8 cellular contexts compared by ENCODE assay signal in the genomic region with DNA sequence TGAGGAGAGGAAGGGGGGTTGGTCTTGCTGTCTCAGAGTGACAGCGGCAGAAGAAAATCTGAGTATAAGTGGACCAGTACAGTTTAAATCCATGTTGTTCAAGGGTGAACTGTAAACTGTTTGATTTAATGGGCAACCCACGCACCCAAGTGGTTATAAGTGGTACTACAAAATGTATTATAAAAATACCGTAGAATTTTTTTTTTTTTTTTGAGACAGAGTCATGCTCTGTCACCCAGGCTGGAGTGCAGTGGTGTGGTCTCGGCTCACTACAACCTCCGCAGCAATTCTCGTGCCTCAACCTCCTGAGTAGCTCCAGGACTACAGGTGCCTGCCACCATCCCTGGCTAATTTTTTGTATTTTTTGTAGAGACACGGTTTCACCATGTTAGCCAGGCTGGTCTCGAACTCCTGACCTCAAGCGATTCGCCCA.
A peak's percentile ranks its signal among the peaks of the same experiment; 100 is the strongest.
DNase-seq lines count a peak whose midpoint lies in the region; ATAC-seq and TF ChIP-seq lines count a peak whose summit lies in the region.

No MANE protein-coding gene starts in this region.

- peaks cover 10% of the 10 kb centered on the region for H3K36me3 Mint-ChIP-seq in activated naive CD8-positive, alpha-beta T cell

- no peaks in the 10 kb centered on the region for H3K9me3 Mint-ChIP-seq in activated naive CD8-positive, alpha-beta T cell (ENCODE audit: low read depth)

- H3K27ac Mint-ChIP-seq in activated naive CD8-positive, alpha-beta T cell: peak overlapping the region; percentile 34

- no peak for ATAC-seq in HG03280 (IDR thresholded peaks at IDR 0.05; ENCODE audit: unreplicated experiment)

- peak overlapping the region; percentile 57 for H3K4me3 Mint-ChIP-seq in activated naive CD8-positive, alpha-beta T cell

- TF ChIP-seq EP300 in Ishikawa (IDR thresholded peaks at IDR 0.05; ENCODE audit: borderline replicate concordance): no peak

- TF ChIP-seq RAD21 in Ishikawa (IDR thresholded peaks at IDR 0.05; ENCODE audit: low read depth): peak; percentile 56

- DNase-seq in DMS153 treated with DMSO at 0.1 percent for 48 hours (lab: John Stamatoyannopoulos, UW; ENCODE audit: unreplicated experiment) (peak; percentile 6), OCI-M1 (lab: John Stamatoyannopoulos, UW) (peak; percentile 87), hepatic stellate cell (ENCODE audit: low spot score) (peak; percentile 32), NCI-H226 (no peak)
- DNase-seq in stimulated activated CD4-positive, alpha-beta T cell treated with anti-CD3 and anti-CD28 coated beads, Interleukin-2, amount 100 ng/mL, for 24 hours: peak; percentile 15 to 33

- no peaks in the 10 kb centered on the region for H3K27me3 Mint-ChIP-seq in activated naive CD8-positive, alpha-beta T cell

- H3K4me1 Mint-ChIP-seq in activated naive CD8-positive, alpha-beta T cell (ENCODE audit: low read depth): peaks cover 31% of the 10 kb centered on the region

TF ChIP-seq in Ishikawa, 13 proteins besides CTCF, POLR2A, EP300 and RAD21:
- TF ChIP-seq EGR1 (IDR thresholded peaks at IDR 0.05) (no peak), YY1 (IDR thresholded peaks at IDR 0.05; ENCODE audit: low read depth) (no peak), TCF12 (IDR thresholded peaks at IDR 0.05; ENCODE audit: low read depth) (no peak), NFIC (IDR thresholded peaks at IDR 0.05) (no peak), CEBPB (IDR thresholded peaks at IDR 0.05) (no peak), ZBTB7A (IDR thresholded peaks at IDR 0.05; ENCODE audit: low read depth) (no peak), TAF1 (IDR thresholded peaks at IDR 0.05; ENCODE audit: low read depth) (no peak), TEAD4 (IDR thresholded peaks at IDR 0.05) (no peak), CREB1 (IDR thresholded peaks at IDR 0.05; ENCODE audit: low read depth) (no peak), FOXM1 (IDR thresholded peaks at IDR 0.05; ENCODE audit: borderline replicate concordance, low read depth) (no peak)
- TF ChIP-seq, protein P1, sequence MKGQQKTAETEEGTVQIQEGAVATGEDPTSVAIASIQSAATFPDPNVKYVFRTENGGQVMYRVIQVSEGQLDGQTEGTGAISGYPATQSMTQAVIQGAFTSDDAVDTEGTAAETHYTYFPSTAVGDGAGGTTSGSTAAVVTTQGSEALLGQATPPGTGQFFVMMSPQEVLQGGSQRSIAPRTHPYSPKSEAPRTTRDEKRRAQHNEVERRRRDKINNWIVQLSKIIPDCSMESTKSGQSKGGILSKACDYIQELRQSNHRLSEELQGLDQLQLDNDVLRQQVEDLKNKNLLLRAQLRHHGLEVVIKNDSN (IDR thresholded peaks at IDR 0.05): no peak
- TF ChIP-seq, protein P2, sequence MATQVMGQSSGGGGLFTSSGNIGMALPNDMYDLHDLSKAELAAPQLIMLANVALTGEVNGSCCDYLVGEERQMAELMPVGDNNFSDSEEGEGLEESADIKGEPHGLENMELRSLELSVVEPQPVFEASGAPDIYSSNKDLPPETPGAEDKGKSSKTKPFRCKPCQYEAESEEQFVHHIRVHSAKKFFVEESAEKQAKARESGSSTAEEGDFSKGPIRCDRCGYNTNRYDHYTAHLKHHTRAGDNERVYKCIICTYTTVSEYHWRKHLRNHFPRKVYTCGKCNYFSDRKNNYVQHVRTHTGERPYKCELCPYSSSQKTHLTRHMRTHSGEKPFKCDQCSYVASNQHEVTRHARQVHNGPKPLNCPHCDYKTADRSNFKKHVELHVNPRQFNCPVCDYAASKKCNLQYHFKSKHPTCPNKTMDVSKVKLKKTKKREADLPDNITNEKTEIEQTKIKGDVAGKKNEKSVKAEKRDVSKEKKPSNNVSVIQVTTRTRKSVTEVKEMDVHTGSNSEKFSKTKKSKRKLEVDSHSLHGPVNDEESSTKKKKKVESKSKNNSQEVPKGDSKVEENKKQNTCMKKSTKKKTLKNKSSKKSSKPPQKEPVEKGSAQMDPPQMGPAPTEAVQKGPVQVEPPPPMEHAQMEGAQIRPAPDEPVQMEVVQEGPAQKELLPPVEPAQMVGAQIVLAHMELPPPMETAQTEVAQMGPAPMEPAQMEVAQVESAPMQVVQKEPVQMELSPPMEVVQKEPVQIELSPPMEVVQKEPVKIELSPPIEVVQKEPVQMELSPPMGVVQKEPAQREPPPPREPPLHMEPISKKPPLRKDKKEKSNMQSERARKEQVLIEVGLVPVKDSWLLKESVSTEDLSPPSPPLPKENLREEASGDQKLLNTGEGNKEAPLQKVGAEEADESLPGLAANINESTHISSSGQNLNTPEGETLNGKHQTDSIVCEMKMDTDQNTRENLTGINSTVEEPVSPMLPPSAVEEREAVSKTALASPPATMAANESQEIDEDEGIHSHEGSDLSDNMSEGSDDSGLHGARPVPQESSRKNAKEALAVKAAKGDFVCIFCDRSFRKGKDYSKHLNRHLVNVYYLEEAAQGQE (IDR thresholded peaks at IDR 0.05; ENCODE audit: low read depth): no peak
- TF ChIP-seq, protein P3, sequence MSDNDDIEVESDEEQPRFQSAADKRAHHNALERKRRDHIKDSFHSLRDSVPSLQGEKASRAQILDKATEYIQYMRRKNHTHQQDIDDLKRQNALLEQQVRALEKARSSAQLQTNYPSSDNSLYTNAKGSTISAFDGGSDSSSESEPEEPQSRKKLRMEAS (IDR thresholded peaks at IDR 0.05): no peak
